Comparison of ENCODE assay signal across 1 cellular context in genomic region chr14:92819011-92819410, GRCh38.
TF ChIP-seq lines count a peak whose summit lies in the region.

No MANE protein-coding gene starts in this region.

TF ChIP-seq in HepG2, 621 proteins besides CTCF, POLR2A, EP300 and RAD21 (continued from another document):
- TF ChIP-seq, protein P1, sequence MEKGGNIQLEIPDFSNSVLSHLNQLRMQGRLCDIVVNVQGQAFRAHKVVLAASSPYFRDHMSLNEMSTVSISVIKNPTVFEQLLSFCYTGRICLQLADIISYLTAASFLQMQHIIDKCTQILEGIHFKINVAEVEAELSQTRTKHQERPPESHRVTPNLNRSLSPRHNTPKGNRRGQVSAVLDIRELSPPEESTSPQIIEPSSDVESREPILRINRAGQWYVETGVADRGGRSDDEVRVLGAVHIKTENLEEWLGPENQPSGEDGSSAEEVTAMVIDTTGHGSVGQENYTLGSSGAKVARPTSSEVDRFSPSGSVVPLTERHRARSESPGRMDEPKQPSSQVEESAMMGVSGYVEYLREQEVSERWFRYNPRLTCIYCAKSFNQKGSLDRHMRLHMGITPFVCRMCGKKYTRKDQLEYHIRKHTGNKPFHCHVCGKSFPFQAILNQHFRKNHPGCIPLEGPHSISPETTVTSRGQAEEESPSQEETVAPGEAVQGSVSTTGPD (CRISPR knock-in tag; IDR thresholded peaks at IDR 0.05), result no peak
- TF ChIP-seq ZBTB7A (CRISPR knock-in tag; IDR thresholded peaks at IDR 0.05), result no peak
- TF ChIP-seq, protein P2, sequence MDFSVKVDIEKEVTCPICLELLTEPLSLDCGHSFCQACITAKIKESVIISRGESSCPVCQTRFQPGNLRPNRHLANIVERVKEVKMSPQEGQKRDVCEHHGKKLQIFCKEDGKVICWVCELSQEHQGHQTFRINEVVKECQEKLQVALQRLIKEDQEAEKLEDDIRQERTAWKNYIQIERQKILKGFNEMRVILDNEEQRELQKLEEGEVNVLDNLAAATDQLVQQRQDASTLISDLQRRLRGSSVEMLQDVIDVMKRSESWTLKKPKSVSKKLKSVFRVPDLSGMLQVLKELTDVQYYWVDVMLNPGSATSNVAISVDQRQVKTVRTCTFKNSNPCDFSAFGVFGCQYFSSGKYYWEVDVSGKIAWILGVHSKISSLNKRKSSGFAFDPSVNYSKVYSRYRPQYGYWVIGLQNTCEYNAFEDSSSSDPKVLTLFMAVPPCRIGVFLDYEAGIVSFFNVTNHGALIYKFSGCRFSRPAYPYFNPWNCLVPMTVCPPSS (IDR thresholded peaks at IDR 0.05), result no peak
- no peak for TF ChIP-seq GLMP (CRISPR knock-in tag; IDR thresholded peaks at IDR 0.05; ENCODE audit: borderline replicate concordance)
- TF ChIP-seq, protein P3, sequence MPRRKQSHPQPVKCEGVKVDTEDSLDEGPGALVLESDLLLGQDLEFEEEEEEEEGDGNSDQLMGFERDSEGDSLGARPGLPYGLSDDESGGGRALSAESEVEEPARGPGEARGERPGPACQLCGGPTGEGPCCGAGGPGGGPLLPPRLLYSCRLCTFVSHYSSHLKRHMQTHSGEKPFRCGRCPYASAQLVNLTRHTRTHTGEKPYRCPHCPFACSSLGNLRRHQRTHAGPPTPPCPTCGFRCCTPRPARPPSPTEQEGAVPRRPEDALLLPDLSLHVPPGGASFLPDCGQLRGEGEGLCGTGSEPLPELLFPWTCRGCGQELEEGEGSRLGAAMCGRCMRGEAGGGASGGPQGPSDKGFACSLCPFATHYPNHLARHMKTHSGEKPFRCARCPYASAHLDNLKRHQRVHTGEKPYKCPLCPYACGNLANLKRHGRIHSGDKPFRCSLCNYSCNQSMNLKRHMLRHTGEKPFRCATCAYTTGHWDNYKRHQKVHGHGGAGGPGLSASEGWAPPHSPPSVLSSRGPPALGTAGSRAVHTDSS (CRISPR knock-in tag; conservative IDR thresholded peaks at IDR 0.05), result no peak
- TF ChIP-seq LCORL (IDR thresholded peaks at IDR 0.05), result no peak
- no peak for TF ChIP-seq LCORL (CRISPR knock-in tag; IDR thresholded peaks at IDR 0.05)
- TF ChIP-seq ARNT (IDR thresholded peaks at IDR 0.05), result no peak
- no peak for TF ChIP-seq ZNF101 (CRISPR knock-in tag; IDR thresholded peaks at IDR 0.05; ENCODE audit: borderline replicate concordance, low read depth)
- TF ChIP-seq ZNF577 (CRISPR knock-in tag; IDR thresholded peaks at IDR 0.05; ENCODE audit: borderline replicate concordance, low read depth), result no peak
- TF ChIP-seq ZNF616 (CRISPR knock-in tag; IDR thresholded peaks at IDR 0.05; ENCODE audit: low read depth), result no peak
- TF ChIP-seq ZNF614 (CRISPR knock-in tag; IDR thresholded peaks at IDR 0.05; ENCODE audit: borderline replicate concordance), result no peak
